ENCODE assay signal across 13 cellular contexts in the genomic region with DNA sequence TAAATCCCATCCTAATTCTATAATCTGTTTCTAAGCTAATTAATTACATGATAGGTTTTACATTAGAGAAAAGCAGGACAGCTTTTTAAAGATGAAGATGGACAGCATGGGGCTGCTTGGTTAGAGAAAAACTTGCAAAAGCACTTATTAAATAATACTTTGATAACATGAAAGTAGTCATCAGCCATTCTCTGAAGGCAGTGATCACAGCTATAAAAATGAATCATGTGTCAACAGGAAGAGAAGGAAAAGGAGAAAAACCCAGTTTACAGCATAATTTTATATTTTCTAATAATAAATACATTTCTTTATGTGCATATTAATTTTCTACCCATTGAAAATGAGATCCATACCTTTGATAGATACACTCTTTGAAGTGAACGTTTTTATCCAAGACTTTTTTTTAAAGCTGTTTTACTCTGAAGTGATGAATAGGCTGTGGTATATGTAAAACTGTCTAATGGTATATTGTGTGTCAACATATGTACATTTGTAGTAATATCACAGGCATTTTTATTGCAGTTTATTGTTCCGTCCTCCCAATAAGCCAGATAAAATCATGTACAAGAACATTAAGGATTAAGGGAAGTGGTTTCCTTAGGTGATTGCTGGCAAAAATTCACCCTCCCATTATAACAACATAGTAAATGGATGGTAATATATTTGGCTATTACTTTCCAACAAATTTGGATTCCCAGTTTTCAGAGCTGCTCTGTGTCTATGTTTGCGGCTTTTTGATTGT. TPM values are rescaled to one million over a fixed set of nuclear protein-coding genes. Genes with fewer than 3 reads are reported as not detected.
DNase-seq lines count a peak whose midpoint lies in the region; ATAC-seq and TF ChIP-seq lines count a peak whose summit lies in the region.
"Had no signal": no experiment of that assay in that cellular context is flagged by ENCODE, and none has a peak within 500 bp of the region (broad histone marks: within the 10 kb centered on the region; RNA-seq: fewer than 3 reads in every experiment).

No MANE protein-coding gene starts in this region.

- H3K27me3 ChIP-seq in PC-9 (ENCODE audit: insufficient read depth, low read depth), result no peaks in the 10 kb centered on the region
- no peaks in the 10 kb centered on the region for H3K27me3 ChIP-seq in skeletal muscle satellite cell (ENCODE audit: control insufficient read depth, insufficient read depth, low read length)

- H3K9me3 Mint-ChIP-seq in Calu3 (ENCODE audit: low read depth, unreplicated experiment), result no peaks in the 10 kb centered on the region
- H3K9me3 Mint-ChIP-seq: activated naive CD4-positive, alpha-beta T cell treated with anti-CD3 and anti-CD28 coated beads, Interleukin-2, amount 50 U/mL, for 24 hours had no signal

- H3K4me3 Mint-ChIP-seq in Calu3 (ENCODE audit: low read depth, unreplicated experiment), result peak overlapping the region; percentile 83

- no peak for ATAC-seq in HG02970 (IDR thresholded peaks at IDR 0.05; ENCODE audit: low FRiP score, unreplicated experiment)

- peaks cover 37% of the 10 kb centered on the region for H3F3A ChIP-seq in PC-9 (ENCODE audit: insufficient read depth, low read depth)

- no TSS peak for BruUV-seq in Calu3 (replicated peaks; lab: Mats Ljungman, UMichigan)
- no TSS peak for BruUV-seq in PC-9 (replicated peaks; lab: Mats Ljungman, UMichigan)

- CTCF ChIA-PET in Calu3 (lab: Charles Lee), result no interaction called here
- CTCF ChIA-PET in PC-9 (lab: Charles Lee), result interaction anchor here (0.6 kb wide), 1 partner anchor 8 kb away, joined by 10 read pairs; no protein-coding TSS in a partner anchor

- TF ChIP-seq CTCF in Calu3 (IDR thresholded peaks at IDR 0.05; ENCODE audit: unreplicated experiment), result no peak
- TF ChIP-seq CTCF in PC-9 (conservative IDR thresholded peaks at IDR 0.05), result no peak

- H3K4me3 ChIP-seq in PC-9 (peak overlapping the region; percentile 89; the same call in 1 of the 2 replicates), skeletal muscle satellite cell (ENCODE audit: low read length) (no peak overlapping the region)

- no peaks in the 10 kb centered on the region for H4K20me1 ChIP-seq in PC-9 (ENCODE audit: insufficient read depth)

- peak overlapping the region; percentile 87 for H3K27ac ChIP-seq in PC-9
- peak overlapping the region; percentile 96 for H3K27ac ChIP-seq in epithelial cell of prostate
- H3K27ac ChIP-seq: BLaER1 had no signal

- POLR2A ChIA-PET in PC-9 (lab: Charles Lee; ENCODE audit: unreplicated experiment), result interaction anchor here (0.6 kb wide), 3 partner anchors 82 to 650 kb away, joined by 3 to 5 read pairs (median 4); no protein-coding TSS in a partner anchor

- H3K36me3 ChIP-seq in PC-9 (ENCODE audit: low read depth), result peaks cover 16% of the 10 kb centered on the region
- peaks cover 8% of the 10 kb centered on the region for H3K36me3 ChIP-seq in skeletal muscle satellite cell (ENCODE audit: insufficient read depth, low read length)
- H3K36me3 ChIP-seq: BLaER1 had no signal

- H3K9ac ChIP-seq in skeletal muscle satellite cell (ENCODE audit: low read depth, low read length), result peak overlapping the region; percentile 56
- H3K9ac ChIP-seq: BLaER1 had no signal

- H3K9me2 ChIP-seq in PC-9 (ENCODE audit: insufficient read depth), result no peaks in the 10 kb centered on the region

- H3K36me3 Mint-ChIP-seq in Calu3 (ENCODE audit: insufficient read depth, unreplicated experiment), result peaks cover 40% of the 10 kb centered on the region

- H3K79me2 ChIP-seq in PC-9 (ENCODE audit: low read depth), result peaks cover 43% of the 10 kb centered on the region

- no peak for DNase-seq in Calu3
- DNase-seq in PC-9, result no peak
- DNase-seq in epithelial cell of prostate (ENCODE audit: low read depth, low spot score), result no peak
- DNase-seq in SKM-1 treated with dmso at 0.1 percent for 144 hours (lab: John Stamatoyannopoulos, UW; ENCODE audit: unreplicated experiment), result no peak
- DNase-seq in OCI-M2 (lab: John Stamatoyannopoulos, UW; ENCODE audit: unreplicated experiment), result no peak
- DNase-seq in NCI-H2227 (lab: John Stamatoyannopoulos, UW; ENCODE audit: unreplicated experiment), result no peak
- DNase-seq: KBM-7, NCI-H187 treated with DMSO at 0.1 percent for 48 hours had no signal

- H2AFZ ChIP-seq in PC-9, result 0 out of 2 replicates have a peak overlapping the region, but pooled peaks have one; percentile 70

- peaks cover 52% of the 10 kb centered on the region for H3K4me1 ChIP-seq in PC-9 (replicated peaks; ENCODE audit: insufficient read depth)
- H3K4me1 ChIP-seq in skeletal muscle satellite cell (ENCODE audit: control insufficient read depth, insufficient read depth, low read length), result peaks cover 29% of the 10 kb centered on the region

- H3K27me3 Mint-ChIP-seq in Calu3 (ENCODE audit: unreplicated experiment), result no peaks in the 10 kb centered on the region

- H3K4me2 ChIP-seq in PC-9 (peak overlapping the region; percentile 84), skeletal muscle satellite cell (ENCODE audit: low read length) (peak overlapping the region; percentile 81)

- peaks cover 8% of the 10 kb centered on the region for H3K4me1 Mint-ChIP-seq in Calu3 (ENCODE audit: low read depth, unreplicated experiment)

- peak overlapping the region; percentile 87 for H3K27ac Mint-ChIP-seq in Calu3 (ENCODE audit: unreplicated experiment)
- H3K27ac Mint-ChIP-seq: activated naive CD4-positive, alpha-beta T cell treated with anti-CD3 and anti-CD28 coated beads, Interleukin-2, amount 50 U/mL, for 24 hours had no signal

- intact Hi-C loops in Calu3 (cut with micrococcal nuclease; ENCODE audit: unreplicated experiment), result loop anchor here (10.0 kb wide), 1 partner anchor 93 kb away; no protein-coding TSS in a partner anchor
- intact Hi-C loops in PC-9 (cut with micrococcal nuclease; ENCODE audit: unreplicated experiment), result loop anchor here (1.0 to 5.0 kb wide), 5 partner anchors 97 to 370 kb away; partner anchors contain the start of genes DIS3 and PIBF1

- H3K9me3 ChIP-seq in PC-9 (ENCODE audit: insufficient read depth, low read depth), result no peaks in the 10 kb centered on the region
- H3K9me3 ChIP-seq in skeletal muscle satellite cell (replicated peaks; ENCODE audit: low read length), result no peaks in the 10 kb centered on the region
- H3K9me3 ChIP-seq: BLaER1, neutrophil had no signal

RNA-seq across cellular contexts. Expression of gene KLF5, which starts 1.4 kb away (rescaled TPM):
- total RNA-seq in Calu3 (2022), result 121 and 136 TPM in 2 replicates
- 54.3 and 65.9 TPM in 2 replicates for total RNA-seq in PC-9 (2021)
- 1.3 and 3.7 TPM in 2 replicates for total RNA-seq in skeletal muscle satellite cell (2012; rRNA removed)
